In genomic region chr5:172110260-172110815, GRCh38 we compare ENCODE assay signal across 9 cellular contexts.
A peak's percentile ranks its signal among the peaks of the same experiment; 100 is the strongest.
DNase-seq lines count a peak whose midpoint lies in the region; ATAC-seq and TF ChIP-seq lines count a peak whose summit lies in the region.
"Had no signal": no experiment of that assay in that cellular context is flagged by ENCODE, and none has a peak within 500 bp of the region (broad histone marks: within the 10 kb centered on the region; RNA-seq: fewer than 3 reads in every experiment).

No MANE protein-coding gene starts in this region.

- no peak for TF ChIP-seq CTCF in activated CD8-positive, alpha-beta T cell treated with anti-CD3 and anti-CD28 coated beads for 36 hours (IDR thresholded peaks at IDR 0.05)
- no peak for TF ChIP-seq CTCF in right atrium auricular region (IDR thresholded peaks at IDR 0.05)

- H3K9me3 ChIP-seq in right atrium auricular region (no peaks in the 10 kb centered on the region), stomach smooth muscle (ENCODE audit: control insufficient read depth in 2 of 2, low read length in 2 of 2) (no peaks in the 10 kb centered on the region)

- H3K27ac ChIP-seq in right atrium auricular region (peak overlapping the region; percentile 20 to 34), stomach smooth muscle (ENCODE audit: low read length) (peak overlapping the region; percentile 75)

- peaks cover 36% of the 10 kb centered on the region for H3K36me3 Mint-ChIP-seq in activated CD4-positive, alpha-beta T cell treated with anti-CD3 and anti-CD28 coated beads, Interleukin-2, amount 10 ng/mL, durations not matched to agents 24 days and 14 days (ENCODE audit: low read depth)
- peaks cover 55% of the 10 kb centered on the region for H3K36me3 Mint-ChIP-seq in activated CD8-positive, alpha-beta T cell treated with anti-CD3 and anti-CD28 coated beads for 36 hours (ENCODE audit: low read depth)

- CTCF ChIA-PET in activated CD8-positive, alpha-beta T cell treated with anti-CD3 and anti-CD28 coated beads for 36 hours (lab: Charles Lee): interaction anchor here (1.1 to 2.6 kb wide), 6 partner anchors 22 to 183 kb away, joined by 3 to 32 read pairs (median 12); partner anchors contain the start of gene STK10

- H3K4me1 ChIP-seq in right atrium auricular region: peaks cover 0 to 39% of the 10 kb centered on the region in 2 donors
- peaks cover 30% of the 10 kb centered on the region for H3K4me1 ChIP-seq in stomach smooth muscle (ENCODE audit: control insufficient read depth, insufficient read depth, low read length)

- H3K27ac Mint-ChIP-seq in activated CD4-positive, alpha-beta T cell treated with anti-CD3 and anti-CD28 coated beads, Interleukin-2, amount 10 ng/mL, durations not matched to agents 24 days and 14 days: peak overlapping the region; percentile 90
- H3K27ac Mint-ChIP-seq in activated CD8-positive, alpha-beta T cell treated with anti-CD3 and anti-CD28 coated beads for 36 hours: peak overlapping the region; percentile 91

- peak overlapping the region; percentile 23 to 51 for H3K9ac ChIP-seq in stomach smooth muscle (ENCODE audit: low read length in 2 of 2)

- H3K9me3 Mint-ChIP-seq in activated CD4-positive, alpha-beta T cell treated with anti-CD3 and anti-CD28 coated beads, Interleukin-2, amount 10 ng/mL, durations not matched to agents 24 days and 14 days: no peaks in the 10 kb centered on the region
- H3K9me3 Mint-ChIP-seq in activated CD8-positive, alpha-beta T cell treated with anti-CD3 and anti-CD28 coated beads for 36 hours: peaks cover 3% of the 10 kb centered on the region
- H3K9me3 Mint-ChIP-seq: neural crest cell had no signal

- no peak for DNase-seq in activated CD4-positive, alpha-beta T cell treated with anti-CD3 and anti-CD28 coated beads, Interleukin-2, amount 10 ng/mL, durations not matched to agents 24 days and 14 days
- no peak for DNase-seq in activated CD4-positive, alpha-beta T cell treated with anti-CD3 and anti-CD28 coated beads for 1 hour
- DNase-seq in activated CD8-positive, alpha-beta T cell treated with anti-CD3 and anti-CD28 coated beads for 36 hours: no peak
- DNase-seq in right atrium auricular region (ENCODE audit: low spot score) (no peak), LoVo (ENCODE audit: low spot score) (no peak)
- no peak for DNase-seq in NK-92 treated with Interleukin-12 subunit alpha and Interleukin-12 subunit beta, amount 100 ng/mL, for 24 hours (lab: John Stamatoyannopoulos, UW)

- no peak for ATAC-seq in activated CD8-positive, alpha-beta T cell treated with anti-CD3 and anti-CD28 coated beads for 36 hours
- ATAC-seq in HG03196 (IDR thresholded peaks at IDR 0.05; ENCODE audit: unreplicated experiment): no peak

- H3K4me3 Mint-ChIP-seq in activated CD4-positive, alpha-beta T cell treated with anti-CD3 and anti-CD28 coated beads, Interleukin-2, amount 10 ng/mL, durations not matched to agents 24 days and 14 days: peak overlapping the region; percentile 35
- H3K4me3 Mint-ChIP-seq in activated CD8-positive, alpha-beta T cell treated with anti-CD3 and anti-CD28 coated beads for 36 hours: peak overlapping the region; percentile 43
- H3K4me3 Mint-ChIP-seq: neural crest cell had no signal

- H3K4me1 Mint-ChIP-seq in activated CD4-positive, alpha-beta T cell treated with anti-CD3 and anti-CD28 coated beads, Interleukin-2, amount 10 ng/mL, durations not matched to agents 24 days and 14 days: peaks cover 65% of the 10 kb centered on the region
- H3K4me1 Mint-ChIP-seq in activated CD8-positive, alpha-beta T cell treated with anti-CD3 and anti-CD28 coated beads for 36 hours (ENCODE audit: low read depth): peaks cover 75% of the 10 kb centered on the region

- H3K27me3 Mint-ChIP-seq in activated CD4-positive, alpha-beta T cell treated with anti-CD3 and anti-CD28 coated beads, Interleukin-2, amount 10 ng/mL, durations not matched to agents 24 days and 14 days: no peaks in the 10 kb centered on the region
- H3K27me3 Mint-ChIP-seq in activated CD8-positive, alpha-beta T cell treated with anti-CD3 and anti-CD28 coated beads for 36 hours: no peaks in the 10 kb centered on the region

- POLR2A ChIA-PET in activated CD8-positive, alpha-beta T cell treated with anti-CD3 and anti-CD28 coated beads for 36 hours (lab: Charles Lee): interaction anchor here (0.5 to 4.4 kb wide), 6 partner anchors 13 to 104 kb away, joined by 3 to 36 read pairs (median 10); partner anchors contain the start of genes FBXW11 and STK10

- intact Hi-C loops in activated CD4-positive, alpha-beta T cell treated with anti-CD3 and anti-CD28 coated beads, Interleukin-2, amount 10 ng/mL, durations not matched to agents 24 days and 14 days (cut with micrococcal nuclease): loop anchor here (2.0 to 5.0 kb wide), 3 partner anchors 22 to 302 kb away; no protein-coding TSS in a partner anchor
- intact Hi-C loops in activated CD8-positive, alpha-beta T cell treated with anti-CD3 and anti-CD28 coated beads for 36 hours (cut with micrococcal nuclease): loop anchor here (5.0 kb wide), 1 partner anchor 172 kb away; the partner anchor contains the start of gene UBTD2

- H3K4me3 ChIP-seq in right atrium auricular region (no peak overlapping the region), stomach smooth muscle (ENCODE audit: low read length in 2 of 2) (no peak overlapping the region)

- H3K27me3 ChIP-seq in right atrium auricular region (no peaks in the 10 kb centered on the region), stomach smooth muscle (ENCODE audit: control insufficient read depth in 1 of 2, insufficient read depth in 2 of 2, low read length in 2 of 2) (no peaks in the 10 kb centered on the region)

- no peaks in the 10 kb centered on the region for H3K36me3 ChIP-seq in right atrium auricular region
- peaks cover 0 to under 1% of the 10 kb centered on the region in 2 donors for H3K36me3 ChIP-seq in stomach smooth muscle (ENCODE audit: control insufficient read depth in 2 of 2, insufficient read depth in 2 of 2, low read length in 2 of 2)
